10 cellular contexts compared by ENCODE assay signal in the genomic region with DNA sequence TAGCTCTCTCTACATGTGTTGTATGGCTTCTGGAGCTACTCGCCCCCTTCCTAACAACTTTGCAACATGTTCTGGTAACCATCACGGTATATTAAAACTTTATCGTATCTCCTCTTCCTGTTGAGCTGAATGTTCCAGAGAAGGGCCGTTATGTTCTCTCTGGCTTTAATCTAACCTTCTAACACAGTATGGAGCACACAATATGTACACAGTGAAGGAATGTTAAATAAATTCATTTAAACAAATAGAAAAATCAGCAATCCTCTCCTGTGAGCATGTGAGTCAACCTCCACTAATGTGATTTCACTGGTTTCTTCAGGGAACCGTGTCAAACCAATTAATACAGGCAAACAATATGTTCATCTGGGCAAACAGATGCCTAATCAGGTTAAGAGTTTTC.
"Had no signal": no experiment of that assay in that cellular context is flagged by ENCODE, and none has a peak within 500 bp of the region (broad histone marks: within the 10 kb centered on the region; RNA-seq: fewer than 3 reads in every experiment).

No MANE protein-coding gene starts in this region.

- ATAC-seq: WTC11 had no signal

- H3K4me1 ChIP-seq: SJSA1, upper lobe of left lung had no signal

- H3K27ac Mint-ChIP-seq: WTC11 had no signal

- H3K27ac ChIP-seq: dorsolateral prefrontal cortex, hepatocyte, SJSA1, upper lobe of left lung had no signal

- H3K9me3 Mint-ChIP-seq: WTC11 had no signal

- H3K36me3 ChIP-seq: SJSA1, upper lobe of left lung had no signal

- H3K4me3 Mint-ChIP-seq: neural crest cell, WTC11 had no signal

- DNase-seq: dorsolateral prefrontal cortex; kidney glomerular epithelial cell; stimulated activated CD4-positive, alpha-beta T cell treated with anti-CD3 and anti-CD28 coated beads, Interleukin-12 subunit alpha, Interleukin-12 subunit beta, amount 100 ng/mL, for 4 hours; stimulated activated naive CD4-positive, alpha-beta T cell; SW 1271; upper lobe of left lung had no signal

- H3K27me3 ChIP-seq: hepatocyte, SJSA1, upper lobe of left lung had no signal

- H3K4me1 Mint-ChIP-seq: neural crest cell had no signal

- H3K9me3 ChIP-seq: SJSA1, upper lobe of left lung had no signal

- H3K36me3 Mint-ChIP-seq: WTC11 had no signal

- H3K4me3 ChIP-seq: dorsolateral prefrontal cortex, hepatocyte, SJSA1, upper lobe of left lung had no signal
